ENCODE assay signal across 16 cellular contexts in genomic region chr5:169201597-169201996, GRCh38.
DNase-seq lines count a peak whose midpoint lies in the region; ATAC-seq, FAIRE-seq and TF ChIP-seq lines count a peak whose summit lies in the region.
"Had no signal": no experiment of that assay in that cellular context is flagged by ENCODE, and none has a peak within 500 bp of the region (broad histone marks: within the 10 kb centered on the region; RNA-seq: fewer than 3 reads in every experiment).

No MANE protein-coding gene starts in this region.

- in situ Hi-C loops in K562 (cut with MboI) = no loop called here

- TF ChIP-seq RAD21 in SK-N-SH (IDR thresholded peaks at IDR 0.05; ENCODE audit: low read length) = no peak
- no peak for TF ChIP-seq RAD21 in K562 (CRISPR knock-in tag; conservative IDR thresholded peaks at IDR 0.05 in 1 of 2, IDR thresholded peaks at IDR 0.05 in 1 of 2)

- intact Hi-C loops in K562 (cut with micrococcal nuclease) = no loop called here

- no peak overlapping the region for H2BK5ac ChIP-seq in neuronal stem cell (ENCODE audit: low read length)

- FAIRE-seq in K562 (lab: Jason Lieb, UNC) = no peak
- FAIRE-seq: H1 had no signal

- no peak overlapping the region for H3K4ac ChIP-seq in neuronal stem cell (ENCODE audit: low read length)

- no TSS peak for BruUV-seq in K562 (replicated peaks; lab: Mats Ljungman, UMichigan)

- H3K27me3 ChIP-seq in SK-N-SH (ENCODE audit: insufficient read depth) (no peaks in the 10 kb centered on the region), MG63 (no peaks in the 10 kb centered on the region), K562 (ENCODE audit: control insufficient read depth in 2 of 2, insufficient read depth in 2 of 2, low read length in 2 of 2) (no peaks in the 10 kb centered on the region), neuronal stem cell (ENCODE audit: control insufficient read depth in 3 of 3, insufficient read depth in 3 of 3, low read depth in 1 of 3, low read length in 3 of 3) (no peaks in the 10 kb centered on the region)
- H3K27me3 ChIP-seq: Peyer's patch had no signal

- H3K27ac ChIP-seq in SK-N-SH (ENCODE audit: low read depth in 2 of 2, low read length in 1 of 2) = no peak overlapping the region
- H3K27ac ChIP-seq in K562 (ENCODE audit: extremely low read depth, low read depth, low read length) = no peak overlapping the region
- no peak overlapping the region for H3K27ac ChIP-seq in neuronal stem cell (replicated peaks; ENCODE audit: low read length)
- H3K27ac ChIP-seq: C4-2B, Peyer's patch had no signal

- no peaks in the 10 kb centered on the region for H3K9me2 ChIP-seq in SK-N-SH

- no peaks in the 10 kb centered on the region for H3K9me1 ChIP-seq in K562 (ENCODE audit: control insufficient read depth, insufficient read depth, low read length)

- peaks cover 0 to 6% of the 10 kb centered on the region in 2 experiments for H3K36me3 ChIP-seq in SK-N-SH (replicated peaks in 1 of 2; ENCODE audit: control insufficient read depth in 1 of 2, insufficient read depth in 2 of 2, low read length in 1 of 2)
- H3K36me3 ChIP-seq in MG63 = no peaks in the 10 kb centered on the region
- H3K36me3 ChIP-seq in K562 (ENCODE audit: control insufficient read depth, insufficient read depth, low read length) = no peaks in the 10 kb centered on the region
- H3K36me3 ChIP-seq in neuronal stem cell (replicated peaks in 1 of 2; ENCODE audit: control insufficient read depth in 2 of 2, insufficient read depth in 2 of 2, low read length in 2 of 2) = no peaks in the 10 kb centered on the region
- H3K36me3 ChIP-seq: Peyer's patch had no signal

- peak overlapping the region; percentile 19 for H4K8ac ChIP-seq in neuronal stem cell (ENCODE audit: low read depth, low read length)

- no peak overlapping the region for H3K4me3 ChIP-seq in SK-N-SH (ENCODE audit: low read depth in 2 of 2, low read length in 1 of 2)
- no peak overlapping the region for H3K4me3 ChIP-seq in MG63
- no peak overlapping the region for H3K4me3 ChIP-seq in K562
- no peak overlapping the region for H3K4me3 ChIP-seq in neuronal stem cell (ENCODE audit: low read length in 2 of 2)
- H3K4me3 ChIP-seq: Peyer's patch had no signal

- ATAC-seq in SK-N-SH treated with all-trans-retinoic acid at 6 μM for 48 hours (no peak), K562 (no peak), omental fat pad (ENCODE audit: low FRiP score) (no peak), HG03280 (IDR thresholded peaks at IDR 0.05; ENCODE audit: unreplicated experiment) (no peak)

- no peak overlapping the region for H4K91ac ChIP-seq in neuronal stem cell (ENCODE audit: low read depth, low read length, poor library complexity)

- H3K9me3 ChIP-seq in SK-N-SH (no peaks in the 10 kb centered on the region), MG63 (peaks cover 6% of the 10 kb centered on the region), K562 (replicated peaks; ENCODE audit: control insufficient read depth, insufficient read depth, low read depth, low read length) (no peaks in the 10 kb centered on the region), neuronal stem cell (replicated peaks in 1 of 2; ENCODE audit: control insufficient read depth in 2 of 2, insufficient read depth in 1 of 2, low read depth in 1 of 2, low read length in 2 of 2) (peaks cover 0 to 3% of the 10 kb centered on the region in 2 donors)

- DNase-seq in SK-N-SH (no peak), MG63 (peak; percentile 23), K562 (ENCODE audit: extremely low read depth in 1 of 4, low spot score in 3 of 4) (peak in 3 of 4 experiments; percentile 5 to 30 (median 18)), neuronal stem cell (ENCODE audit: low spot score) (no peak), GM03348 (ENCODE audit: low spot score) (no peak), omental fat pad (ENCODE audit: low spot score) (no peak)
- DNase-seq: NCI-H1092 treated with DMSO at 0.1 percent for 48 hours, NCI-H2081 treated with DMSO at 0.1 percent for 48 hours, NCI-H2227 treated with DMSO at 0.1 percent for 48 hours, NCI-H524, Peyer's patch, SHP77 had no signal

- H3K79me1 ChIP-seq in neuronal stem cell (ENCODE audit: low read depth, low read length) = no peaks in the 10 kb centered on the region

- H2BK12ac ChIP-seq in neuronal stem cell (ENCODE audit: low read length) = no peak overlapping the region

- H3K14ac ChIP-seq in neuronal stem cell (ENCODE audit: low read length) = no peak overlapping the region

- POLR2A ChIA-PET in SK-N-SH (lab: Yijun Ruan, JAX) (no interaction called here), K562 (lab: Yijun Ruan, JAX) (no interaction called here)

- H3K79me2 ChIP-seq in SK-N-SH (ENCODE audit: insufficient read depth) (peaks cover 8% of the 10 kb centered on the region), K562 (ENCODE audit: control insufficient read depth, insufficient read depth, low read length) (no peaks in the 10 kb centered on the region)

- H3K23ac ChIP-seq in neuronal stem cell (ENCODE audit: low read depth, low read length, poor library complexity) = no peak overlapping the region

- H3K4me2 ChIP-seq in SK-N-SH (no peak overlapping the region), K562 (ENCODE audit: insufficient read depth, low read length) (no peak overlapping the region), neuronal stem cell (ENCODE audit: insufficient read depth, low read length, poor library complexity, severe bottlenecking) (no peak overlapping the region)

- H2BK120ac ChIP-seq in neuronal stem cell (ENCODE audit: low read depth, low read length) = no peak overlapping the region

- TF ChIP-seq EP300 in SK-N-SH (IDR thresholded peaks at IDR 0.05; ENCODE audit: borderline replicate concordance in 1 of 2, low read depth in 1 of 2, low read length in 1 of 2) (no peak), K562 (IDR thresholded peaks at IDR 0.05; ENCODE audit: low read length) (no peak)

- H2AFZ ChIP-seq in SK-N-SH (ENCODE audit: low read depth) (no peak overlapping the region), K562 (ENCODE audit: low read depth, low read length) (no peak overlapping the region), neuronal stem cell (ENCODE audit: low read length) (no peak overlapping the region)

- H4K20me1 ChIP-seq in SK-N-SH (ENCODE audit: insufficient read depth) (no peaks in the 10 kb centered on the region), K562 (replicated peaks; ENCODE audit: control insufficient read depth, insufficient read depth, low read length) (no peaks in the 10 kb centered on the region)

- no peak overlapping the region for H2BK15ac ChIP-seq in neuronal stem cell (ENCODE audit: low read length)

- H3K18ac ChIP-seq in neuronal stem cell (ENCODE audit: low read length) = no peak overlapping the region

- H3K4me1 ChIP-seq in SK-N-SH (ENCODE audit: control insufficient read depth in 1 of 2, insufficient read depth in 2 of 2, low read depth in 1 of 2, low read length in 1 of 2) = peaks cover 0 to 2% of the 10 kb centered on the region in 2 experiments; a peak in 1 of 4 replicates
- no peaks in the 10 kb centered on the region for H3K4me1 ChIP-seq in K562 (replicated peaks in 1 of 2; ENCODE audit: control insufficient read depth in 2 of 2, insufficient read depth in 2 of 2, low read length in 2 of 2)
- H3K4me1 ChIP-seq in neuronal stem cell (ENCODE audit: control insufficient read depth in 2 of 2, insufficient read depth in 1 of 2, low read depth in 1 of 2, low read length in 2 of 2) = peaks cover 0 to 3% of the 10 kb centered on the region in 2 donors
- H3K4me1 ChIP-seq: Peyer's patch had no signal

- TF ChIP-seq CTCF in SK-N-SH (IDR thresholded peaks at IDR 0.05) (no peak), K562 (IDR thresholded peaks at IDR 0.05 in 2 of 3, conservative IDR thresholded peaks at IDR 0.05 in 1 of 3; ENCODE audit: insufficient read depth in 2 of 3, low read depth in 1 of 3, low read length in 3 of 3) (no peak), omental fat pad (IDR thresholded peaks at IDR 0.05) (no peak)

- CTCF ChIA-PET in SK-N-SH (lab: Yijun Ruan, JAX) (interaction anchor here (1.4 to 1.7 kb wide), 2 partner anchors 10 to 214 kb away, joined by 3 to 7 read pairs; no protein-coding TSS in a partner anchor), K562 (lab: Yijun Ruan, JAX; ENCODE audit: low intra/inter-chr PET ratio) (no interaction called here)

- peaks cover 5% of the 10 kb centered on the region for H3F3A ChIP-seq in SK-N-SH (replicated peaks; ENCODE audit: insufficient read depth)

- no peak overlapping the region for H2AK5ac ChIP-seq in neuronal stem cell (ENCODE audit: low read depth, low read length)

- H3K9ac ChIP-seq in SK-N-SH = no peak overlapping the region
- H3K9ac ChIP-seq in K562 (ENCODE audit: insufficient read depth in 1 of 2, low read depth in 2 of 2, low read length in 2 of 2) = no peak overlapping the region
- H3K9ac ChIP-seq in neuronal stem cell (ENCODE audit: low read depth, low read length, poor library complexity) = no peak overlapping the region

- TF ChIP-seq POLR2A in K562 (conservative IDR thresholded peaks at IDR 0.05) = no peak

TF ChIP-seq in SK-N-SH, 30 proteins besides CTCF, POLR2A, EP300 and RAD21:
- TF ChIP-seq USF1 (IDR thresholded peaks at IDR 0.05; ENCODE audit: borderline replicate concordance, low read depth) (peak; percentile 58; the same call in 1 of the 2 replicates), NFIC (IDR thresholded peaks at IDR 0.05; ENCODE audit: borderline replicate concordance) (no peak)

TF ChIP-seq in K562, 482 proteins besides CTCF, POLR2A, EP300 and RAD21 (continues in another document):
- TF ChIP-seq NFYB (IDR thresholded peaks at IDR 0.05; ENCODE audit: extremely low read depth, insufficient read length) (peak; percentile 7), THAP12 (CRISPR knock-in tag; IDR thresholded peaks at IDR 0.05) (no peak), TRIM24 (IDR thresholded peaks at IDR 0.05) (no peak)

Comparison
In these comparisons a context has a peak if more than half of its experiments do, and no peak if none do; other contexts are left out.
1. DNase-seq: peak in MG63 (single experiment) and K562 (3 of 4); none in SK-N-SH (single experiment), neuronal stem cell (single experiment), GM03348 (single experiment) and omental fat pad (single experiment).
2. Of the 27 proteins assayed by ChIP-seq in both K562 and SK-N-SH: peak only in K562: USF2; only in SK-N-SH: none; in both: USF1; in neither: 25.